In genomic region chr12:113184900-113185179, GRCh38 we compare ENCODE assay signal across 8 cellular contexts. TPM values are rescaled to one million over a fixed set of nuclear protein-coding genes. Genes with fewer than 3 reads are reported as not detected.
DNase-seq lines count a peak whose midpoint lies in the region; ATAC-seq and TF ChIP-seq lines count a peak whose summit lies in the region.

No MANE protein-coding gene starts in this region.

- H2BK12ac ChIP-seq in trophoblast cell (ENCODE audit: low read length) = no peak overlapping the region

- peak overlapping the region; percentile 86 for H3K14ac ChIP-seq in trophoblast cell (ENCODE audit: low read length)

- TF ChIP-seq CTCF in GM10248 (IDR thresholded peaks at IDR 0.05; ENCODE audit: control extremely low read depth, extremely low read depth, low read depth, missing control alignments) (no peak), HFF-Myc (IDR thresholded peaks at IDR 0.05; ENCODE audit: low read depth, low read length, missing control alignments) (no peak), NB4 (IDR thresholded peaks at IDR 0.05; ENCODE audit: low read depth, low read length) (no peak), cardiac muscle cell (IDR thresholded peaks at IDR 0.05; ENCODE audit: low read depth, low read length) (no peak), tibial nerve (IDR thresholded peaks at IDR 0.05) (no peak)

- POLR2A ChIA-PET in GM10248 (lab: Yijun Ruan, JAX) = interaction anchor here (0.7 to 2.4 kb wide), 3 partner anchors 37 to 841 kb away, joined by 3 to 7 read pairs (median 4); partner anchors contain the start of gene TPCN1
- POLR2A ChIA-PET in activated naive CD8-positive, alpha-beta T cell treated with anti-CD3 and anti-CD28 coated beads, Interleukin-2, amount 10 ng/mL, durations not matched to agents 7 days and 5 days (lab: Charles Lee) = interaction anchor here (0.6 to 2.5 kb wide), 6 partner anchors 11 to 123 kb away, joined by 3 to 16 read pairs (median 4); partner anchors contain the start of gene TPCN1

- TF ChIP-seq EP300 in tibial nerve (IDR thresholded peaks at IDR 0.05) = no peak

- WGBS in trophoblast cell (ENCODE audit: extremely low coverage, insufficient coverage, insufficient read length) = no CpG with 5 or more reads among the region's 20 CpGs
- 0% methylated on average over 13 to 19 of the region's 20 CpGs for WGBS in tibial nerve, 2 donors

- H3K79me2 ChIP-seq in trophoblast cell (ENCODE audit: control insufficient read depth, insufficient read depth, low read length, poor library complexity) = peaks cover 11% of the 10 kb centered on the region

- H3K36me3 Mint-ChIP-seq in activated naive CD8-positive, alpha-beta T cell treated with anti-CD3 and anti-CD28 coated beads, Interleukin-2, amount 10 ng/mL, durations not matched to agents 7 days and 5 days = peaks cover 19% of the 10 kb centered on the region

- H4K91ac ChIP-seq in trophoblast cell (ENCODE audit: low read depth, low read length) = peak overlapping the region; percentile 90

- peak; percentile 93 for DNase-seq in GM10248 (ENCODE audit: extremely low spot score)
- DNase-seq in HFF-Myc (ENCODE audit: extremely low read depth, low read depth) = peak; percentile 82
- peak; percentile 97 for DNase-seq in NB4 (ENCODE audit: low read depth)
- DNase-seq in SKM-1 treated with dmso at 0.1 percent for 144 hours (lab: John Stamatoyannopoulos, UW; ENCODE audit: unreplicated experiment) = peak; percentile 62
- DNase-seq in activated naive CD8-positive, alpha-beta T cell treated with anti-CD3 and anti-CD28 coated beads, Interleukin-2, amount 10 ng/mL, durations not matched to agents 7 days and 5 days = no peak
- DNase-seq in cardiac muscle cell (ENCODE audit: low read depth in 1 of 2, low spot score in 1 of 2) = peak; percentile 89 to 92
- peak; percentile 73 to 83 for DNase-seq in trophoblast cell
- peak; percentile 77 to 86 for DNase-seq in tibial nerve (ENCODE audit: low spot score in 2 of 2)

- peak overlapping the region; percentile 79 for H2BK5ac ChIP-seq in trophoblast cell (ENCODE audit: low read depth, low read length, poor library complexity)

- peaks cover 6% of the 10 kb centered on the region for H3K36me3 ChIP-seq in cardiac muscle cell
- peaks cover 15 to 22% of the 10 kb centered on the region in 2 experiments for H3K36me3 ChIP-seq in trophoblast cell (ENCODE audit: control insufficient read depth in 1 of 2, insufficient read depth in 2 of 2, low read length in 2 of 2)
- H3K36me3 ChIP-seq in tibial nerve = peaks cover 0 to 37% (median 0%) of the 10 kb centered on the region in 3 donors

- CTCF ChIA-PET in GM10248 (lab: Yijun Ruan, JAX) = interaction anchor here (1.2 to 3.5 kb wide), 4 partner anchors 10 to 224 kb away, joined by 3 to 15 read pairs (median 7); no protein-coding TSS in a partner anchor

- peak overlapping the region; percentile 45 for H2AK5ac ChIP-seq in trophoblast cell (ENCODE audit: low read length)

- H3K9me3 Mint-ChIP-seq in activated naive CD8-positive, alpha-beta T cell treated with anti-CD3 and anti-CD28 coated beads, Interleukin-2, amount 10 ng/mL, durations not matched to agents 7 days and 5 days = no peaks in the 10 kb centered on the region

- peak overlapping the region; percentile 97 for H3K9ac ChIP-seq in trophoblast cell (ENCODE audit: low read length)

- no peaks in the 10 kb centered on the region for H3K4me1 ChIP-seq in cardiac muscle cell (ENCODE audit: low read depth)
- H3K4me1 ChIP-seq in trophoblast cell (ENCODE audit: control insufficient read depth in 1 of 2, insufficient read depth in 2 of 2, low read length in 2 of 2) = peaks cover 8% of the 10 kb centered on the region in 2 experiments
- H3K4me1 ChIP-seq in tibial nerve = peaks cover 0 to 38% (median 22%) of the 10 kb centered on the region in 4 donors

- H3K27me3 ChIP-seq in cardiac muscle cell = no peaks in the 10 kb centered on the region
- H3K27me3 ChIP-seq in trophoblast cell (ENCODE audit: insufficient read depth, low read length) = no peaks in the 10 kb centered on the region
- no peaks in the 10 kb centered on the region for H3K27me3 ChIP-seq in tibial nerve

- H3K4ac ChIP-seq in trophoblast cell (ENCODE audit: low read depth, low read length) = peak overlapping the region; percentile 85

- peak overlapping the region; percentile 96 for H4K12ac ChIP-seq in trophoblast cell (ENCODE audit: low read depth, low read length)

- H2AFZ ChIP-seq in trophoblast cell (ENCODE audit: insufficient read depth, low read length, poor library complexity) = peak overlapping the region; percentile 90

- H3K79me1 ChIP-seq in trophoblast cell (ENCODE audit: low read length) = peaks cover 14% of the 10 kb centered on the region

- H3K23ac ChIP-seq in trophoblast cell (ENCODE audit: low read length) = no peak overlapping the region

- peak overlapping the region; percentile 89 for H3K4me3 Mint-ChIP-seq in activated naive CD8-positive, alpha-beta T cell treated with anti-CD3 and anti-CD28 coated beads, Interleukin-2, amount 10 ng/mL, durations not matched to agents 7 days and 5 days

- peak overlapping the region; percentile 73 for H3K18ac ChIP-seq in trophoblast cell (ENCODE audit: low read length)

- peak; percentile 44 for TF ChIP-seq POLR2A in NB4 (IDR thresholded peaks at IDR 0.05; ENCODE audit: extremely low read depth, insufficient read length)
- no peak for TF ChIP-seq POLR2A in tibial nerve (IDR thresholded peaks at IDR 0.05)

- H3K27me3 Mint-ChIP-seq in activated naive CD8-positive, alpha-beta T cell treated with anti-CD3 and anti-CD28 coated beads, Interleukin-2, amount 10 ng/mL, durations not matched to agents 7 days and 5 days = no peaks in the 10 kb centered on the region

- H3K4me3 ChIP-seq in HFF-Myc (replicated peaks; ENCODE audit: low read depth, low read length) (peak overlapping the region; percentile 86), NB4 (ENCODE audit: low read depth, low read length) (peak overlapping the region; percentile 94), cardiac muscle cell (peak overlapping the region; percentile 74), trophoblast cell (ENCODE audit: low read depth, low read length) (peak overlapping the region; percentile 94), tibial nerve (peak overlapping the region; percentile 86 to 95 (median 91))

- H3K9me3 ChIP-seq in cardiac muscle cell (ENCODE audit: low read depth) (no peaks in the 10 kb centered on the region), trophoblast cell (ENCODE audit: insufficient read depth, low read depth, low read length) (no peaks in the 10 kb centered on the region), tibial nerve (no peaks in the 10 kb centered on the region)

- H3K27ac ChIP-seq in cardiac muscle cell (peak overlapping the region; percentile 95), trophoblast cell (ENCODE audit: low read depth, low read length) (peak overlapping the region; percentile 76), tibial nerve (peak overlapping the region; percentile 73 to 96 (median 92))

- H3K4me1 Mint-ChIP-seq in activated naive CD8-positive, alpha-beta T cell treated with anti-CD3 and anti-CD28 coated beads, Interleukin-2, amount 10 ng/mL, durations not matched to agents 7 days and 5 days = peaks cover 22% of the 10 kb centered on the region

- H4K8ac ChIP-seq in trophoblast cell (ENCODE audit: low read depth, low read length) = peak overlapping the region; percentile 98

- H3K4me2 ChIP-seq in trophoblast cell (ENCODE audit: low read length) = peak overlapping the region; percentile 70

- peak overlapping the region; percentile 92 for H3K27ac Mint-ChIP-seq in activated naive CD8-positive, alpha-beta T cell treated with anti-CD3 and anti-CD28 coated beads, Interleukin-2, amount 10 ng/mL, durations not matched to agents 7 days and 5 days

- peak overlapping the region; percentile 90 for H2BK120ac ChIP-seq in trophoblast cell (ENCODE audit: insufficient read depth, low read length, poor library complexity)

- ATAC-seq in activated naive CD8-positive, alpha-beta T cell treated with anti-CD3 and anti-CD28 coated beads, Interleukin-2, amount 10 ng/mL, durations not matched to agents 7 days and 5 days (ENCODE audit: low read depth) = peak; percentile 87

RNA-seq across cellular contexts. Expression of gene DDX54, which starts 0.4 kb away (rescaled TPM):
- 10 to 100 TPM; 70.1 to 74.2 TPM for total RNA-seq in activated naive CD8-positive, alpha-beta T cell treated with anti-CD3 and anti-CD28 coated beads, Interleukin-2, amount 10 ng/mL, durations not matched to agents 7 days and 5 days
- total RNA-seq in cardiac muscle cell = 72.6 and 148 TPM in 2 replicates
- 49.2 and 59.7 TPM in 2 replicates for polyA plus RNA-seq in cardiac muscle cell
- 42.0 and 42.6 TPM in 2 replicates for polyA plus RNA-seq in trophoblast cell (2013)
- 100 to 1,000 TPM in 1 of 4 donors, 10 to 100 TPM in 3; 49.4 to 105 (median 83.0) TPM for total RNA-seq in tibial nerve

RNA-seq across cellular contexts. Expression of gene RITA1, which starts 0.7 kb away (rescaled TPM):
- total RNA-seq in activated naive CD8-positive, alpha-beta T cell treated with anti-CD3 and anti-CD28 coated beads, Interleukin-2, amount 10 ng/mL, durations not matched to agents 7 days and 5 days = 10 to 100 TPM; 18.5 to 21.5 TPM
- 40.7 and 44.4 TPM in 2 replicates for total RNA-seq in cardiac muscle cell
- polyA plus RNA-seq in cardiac muscle cell = 36.1 and 39.7 TPM in 2 replicates
- polyA plus RNA-seq in trophoblast cell (2013) = 11.2 and 11.4 TPM in 2 replicates
- total RNA-seq in tibial nerve = 10 to 100 TPM in 3 of 4 donors, 1 to 10 TPM in 1; 8.3 to 27.5 (median 14.1) TPM

RNA-seq across cellular contexts. Expression of gene CFAP73, which starts 35.3 kb away (rescaled TPM):
- under 1 TPM; 0.55 to 0.65 TPM for total RNA-seq in activated naive CD8-positive, alpha-beta T cell treated with anti-CD3 and anti-CD28 coated beads, Interleukin-2, amount 10 ng/mL, durations not matched to agents 7 days and 5 days
- total RNA-seq in cardiac muscle cell = not detected in 2 replicates
- not detected in 2 replicates for polyA plus RNA-seq in cardiac muscle cell
- not detected in 2 replicates for polyA plus RNA-seq in trophoblast cell (2013)
- not detected for total RNA-seq in tibial nerve

RNA-seq across cellular contexts. Expression of gene TPCN1, which starts 36.4 kb away (rescaled TPM):
- total RNA-seq in activated naive CD8-positive, alpha-beta T cell treated with anti-CD3 and anti-CD28 coated beads, Interleukin-2, amount 10 ng/mL, durations not matched to agents 7 days and 5 days = 10 to 100 TPM; 29.9 to 32.0 TPM
- 11.1 and 24.2 TPM in 2 replicates for total RNA-seq in cardiac muscle cell
- polyA plus RNA-seq in cardiac muscle cell = 13.4 and 31.1 TPM in 2 replicates
- 14.9 and 16.0 TPM in 2 replicates for polyA plus RNA-seq in trophoblast cell (2013)
- 10 to 100 TPM; 62.7 to 77.6 (median 69.8) TPM for total RNA-seq in tibial nerve

RNA-seq across cellular contexts. Expression of gene RASAL1, which starts 49.3 kb away (rescaled TPM):
- 1 to 10 TPM; 1.0 to 2.3 TPM for total RNA-seq in activated naive CD8-positive, alpha-beta T cell treated with anti-CD3 and anti-CD28 coated beads, Interleukin-2, amount 10 ng/mL, durations not matched to agents 7 days and 5 days
- total RNA-seq in cardiac muscle cell = 0.32 and 0.33 TPM in 2 replicates
- polyA plus RNA-seq in cardiac muscle cell = 0.24 TPM in 1 of 2 replicates, not detected in the other
- polyA plus RNA-seq in trophoblast cell (2013) = 0.16 and 0.26 TPM in 2 replicates
- 1 to 10 TPM in 3 of 4 donors, under 1 TPM in 1; 0.87 to 5.2 (median 3.3) TPM for total RNA-seq in tibial nerve
